19 cellular contexts compared by ENCODE assay signal in the genomic region with DNA sequence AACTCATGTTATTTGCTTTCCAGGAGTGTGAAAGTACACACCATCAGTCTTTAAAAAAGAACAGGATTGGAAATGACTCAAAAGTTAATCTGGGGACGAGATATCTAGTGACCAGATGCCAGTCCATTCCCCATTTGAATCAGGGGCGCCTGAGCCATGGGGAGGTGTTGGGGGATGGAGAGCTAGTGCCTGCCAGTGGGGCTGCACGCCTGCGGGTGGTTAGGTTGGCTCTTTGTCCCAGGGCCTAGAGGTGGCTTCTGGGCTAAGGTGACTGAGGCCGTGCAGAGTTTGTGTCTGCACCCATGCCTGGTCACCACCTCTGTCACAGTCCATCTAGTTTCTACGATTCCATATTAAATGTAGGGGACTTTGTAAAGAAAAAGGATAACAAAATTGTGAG.
"Had no signal": no experiment of that assay in that cellular context is flagged by ENCODE, and none has a peak within 500 bp of the region (broad histone marks: within the 10 kb centered on the region; RNA-seq: fewer than 3 reads in every experiment).

No MANE protein-coding gene starts in this region.

- H3K9me3 Mint-ChIP-seq: immature natural killer cell had no signal

- H3K27me3 Mint-ChIP-seq: naive thymus-derived CD4-positive, alpha-beta T cell had no signal

- H3K4me1 ChIP-seq: right lobe of liver had no signal

- H3K4me3 ChIP-seq: esophagus muscularis mucosa, gastroesophageal sphincter, ovary, right lobe of liver, tibial artery, upper lobe of left lung, vagina had no signal

- H3K36me3 Mint-ChIP-seq: immature natural killer cell; naive thymus-derived CD4-positive, alpha-beta T cell had no signal

- H3K27ac ChIP-seq: epithelial cell of prostate, esophagus muscularis mucosa, gastroesophageal sphincter, ovary, right lobe of liver, tibial artery, upper lobe of left lung, vagina had no signal

- H3K27ac Mint-ChIP-seq: immature natural killer cell; naive thymus-derived CD4-positive, alpha-beta T cell; progenitor cell of endocrine pancreas had no signal

- H3K27me3 ChIP-seq: gastroesophageal sphincter, ovary, right lobe of liver, tibial artery, upper lobe of left lung, vagina had no signal

- H3K36me3 ChIP-seq: esophagus muscularis mucosa, gastroesophageal sphincter, ovary, right lobe of liver, tibial artery, upper lobe of left lung, vagina had no signal

- H3K4me3 Mint-ChIP-seq: immature natural killer cell; naive thymus-derived CD4-positive, alpha-beta T cell had no signal

- DNase-seq: central memory CD4-positive, alpha-beta T cell; effector memory CD4-positive, alpha-beta T cell; glutamatergic neuron; immature natural killer cell; kidney; mammary epithelial cell; naive thymus-derived CD4-positive, alpha-beta T cell; ovary; right lobe of liver; stimulated activated CD4-positive, alpha-beta T cell treated with anti-CD3 and anti-CD28 coated beads, Interleukin-12 subunit alpha, Interleukin-12 subunit beta, amount 100 ng/mL, for 4 hours; stimulated activated naive CD4-positive, alpha-beta T cell treated with Interleukin-2 at 50 U/mL for 16 hours; tibial artery; upper lobe of left lung had no signal

- H3K9me3 ChIP-seq: esophagus muscularis mucosa, gastroesophageal sphincter, ovary, right lobe of liver, tibial artery, upper lobe of left lung, vagina had no signal

- ATAC-seq: gastroesophageal sphincter; left colon; naive thymus-derived CD4-positive, alpha-beta T cell; right lobe of liver had no signal
